36 cellular contexts compared by ENCODE assay signal in genomic region chr12:28346567-28346966, GRCh38.
"Had no signal": no experiment of that assay in that cellular context is flagged by ENCODE, and none has a peak within 500 bp of the region (broad histone marks: within the 10 kb centered on the region; RNA-seq: fewer than 3 reads in every experiment).

No MANE protein-coding gene starts in this region.

- H3K36me3 ChIP-seq: MG63 had no signal

- H3K4me3 ChIP-seq: MG63 had no signal

- H3K27ac ChIP-seq: KMS-11 had no signal

- H3K27me3 ChIP-seq: MG63 had no signal

- DNase-seq: Karpas-422, Kasumi-1, KBM-7, KG1, MG63, MM.1S, MV-4-11, NCI-H1048, NCI-H1092, NCI-H1092 treated with DMSO at 0.1 percent for 48 hours, NCI-H1105, NCI-H1105 treated with DMSO at 0.1 percent for 48 hours, NCI-H1417, NCI-H1417 treated with DMSO at 0.1 percent for 48 hours, NCI-H1436, NCI-H1436 treated with DMSO at 0.1 percent for 48 hours, NCI-H146, NCI-H1694, NCI-H1694 treated with DMSO at 0.1 percent for 48 hours, NCI-H187, NCI-H187 treated with DMSO at 0.1 percent for 48 hours, NCI-H1930, NCI-H2029, NCI-H2029 treated with DMSO at 0.1 percent for 48 hours, NCI-H2081, NCI-H2081 treated with DMSO at 0.1 percent for 48 hours, NCI-H2107, NCI-H2171, NCI-H2171 treated with DMSO at 0.1 percent for 48 hours, NCI-H2227 treated with DMSO at 0.1 percent for 48 hours, NCI-H226, NCI-H345, NCI-H446, NCI-H446 treated with DMSO at 0.1 percent for 48 hours, NCI-H510A had no signal

- H3K9me3 ChIP-seq: MG63 had no signal
